Comparison of ENCODE assay signal across 7 cellular contexts in the genomic region with DNA sequence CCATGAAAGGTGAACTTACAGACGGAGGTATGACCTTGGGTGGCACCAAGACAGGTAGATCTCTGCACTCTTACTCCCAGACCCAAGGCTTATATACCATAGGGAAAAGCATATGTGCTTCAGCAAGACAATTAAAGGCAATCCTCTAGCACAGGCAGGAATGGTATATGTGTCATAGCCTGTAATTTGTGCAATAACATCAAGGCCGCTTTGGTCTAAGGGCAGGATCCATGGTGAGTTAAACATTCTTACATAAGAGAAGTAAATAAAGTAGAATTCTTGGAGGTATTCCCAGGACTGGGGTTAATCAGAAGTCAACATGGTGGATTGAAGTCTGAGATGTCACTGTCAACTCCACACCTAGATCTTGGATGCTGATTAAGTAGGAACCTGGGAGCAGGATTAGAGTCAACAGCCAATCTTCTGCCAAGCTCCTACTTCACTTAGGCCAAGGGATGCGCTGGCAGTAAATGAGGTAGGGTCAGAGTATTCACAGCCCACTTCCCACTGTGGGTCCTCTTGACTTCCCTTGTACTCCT.
DNase-seq lines count a peak whose midpoint lies in the region; ATAC-seq and TF ChIP-seq lines count a peak whose summit lies in the region.
"Not testable (repeated sequence)": the region's sequence is repeated elsewhere in the genome, so short reads cannot be mapped to it uniquely, and the experiment has no call there.

No MANE protein-coding gene starts in this region.

- H3K27ac ChIP-seq in C4-2B = peak overlapping the region; percentile 25; the same call in 1 of the 2 replicates
- H3K27ac ChIP-seq in left lung, right lobe of liver, upper lobe of right lung: not testable (repeated sequence)

- TF ChIP-seq CTCF in C4-2B (conservative IDR thresholded peaks at IDR 0.05); left lung (IDR thresholded peaks at IDR 0.05); right lobe of liver (IDR thresholded peaks at IDR 0.05); upper lobe of right lung (IDR thresholded peaks at IDR 0.05): not testable (repeated sequence)

- not testable (repeated sequence) for H3K9me3 ChIP-seq in left lung, right lobe of liver, upper lobe of right lung

- 52% methylated on average over 3 of the region's 3 CpGs for WGBS in right lobe of liver (ENCODE audit: insufficient coverage, low coverage, low lambda C conversion rate, missing lambda C conversion rate)

- ATAC-seq in Right ventricle myocardium superior (ENCODE audit: poor library complexity) (peak; percentile 46), left lung (peak; percentile 33), right lobe of liver (peak; percentile 82 to 93 (median 92)), upper lobe of right lung (peak; percentile 56)

- not testable (repeated sequence) for H3K36me3 ChIP-seq in left lung, right lobe of liver, upper lobe of right lung

- H3K4me3 ChIP-seq in left lung, right lobe of liver, upper lobe of right lung: not testable (repeated sequence)

- H3K4me1 ChIP-seq in left lung, right lobe of liver, upper lobe of right lung: not testable (repeated sequence)

- not testable (repeated sequence) for TF ChIP-seq POLR2A in right lobe of liver (IDR thresholded peaks at IDR 0.05)

- not testable (repeated sequence) for H3K27me3 ChIP-seq in left lung, right lobe of liver, upper lobe of right lung

- intact Hi-C loops in Right ventricle myocardium superior (cut with DNase I); left lung (cut with DNase I); right lobe of liver (cut with DNase I); upper lobe of right lung (cut with DNase I): not testable (repeated sequence)

- DNase-seq in SIG-M5 treated with dmso at 0.1 percent for 504 hours (lab: John Stamatoyannopoulos, UW; ENCODE audit: unreplicated experiment) (peak; percentile 47), mucosa of gallbladder (ENCODE audit: low spot score) (peak; percentile 13)
- not testable (repeated sequence) for DNase-seq in Right ventricle myocardium superior, left lung, right lobe of liver, upper lobe of right lung

Comparison
In these comparisons a context has a peak if more than half of its experiments do, and no peak if none do; other contexts are left out.
1. ATAC-seq: peak in every context shown above with its lines; median percentile 92 in right lobe of liver; 56 in upper lobe of right lung; 46 in Right ventricle myocardium superior; 33 in left lung.